10 cellular contexts compared by ENCODE assay signal in the genomic region with DNA sequence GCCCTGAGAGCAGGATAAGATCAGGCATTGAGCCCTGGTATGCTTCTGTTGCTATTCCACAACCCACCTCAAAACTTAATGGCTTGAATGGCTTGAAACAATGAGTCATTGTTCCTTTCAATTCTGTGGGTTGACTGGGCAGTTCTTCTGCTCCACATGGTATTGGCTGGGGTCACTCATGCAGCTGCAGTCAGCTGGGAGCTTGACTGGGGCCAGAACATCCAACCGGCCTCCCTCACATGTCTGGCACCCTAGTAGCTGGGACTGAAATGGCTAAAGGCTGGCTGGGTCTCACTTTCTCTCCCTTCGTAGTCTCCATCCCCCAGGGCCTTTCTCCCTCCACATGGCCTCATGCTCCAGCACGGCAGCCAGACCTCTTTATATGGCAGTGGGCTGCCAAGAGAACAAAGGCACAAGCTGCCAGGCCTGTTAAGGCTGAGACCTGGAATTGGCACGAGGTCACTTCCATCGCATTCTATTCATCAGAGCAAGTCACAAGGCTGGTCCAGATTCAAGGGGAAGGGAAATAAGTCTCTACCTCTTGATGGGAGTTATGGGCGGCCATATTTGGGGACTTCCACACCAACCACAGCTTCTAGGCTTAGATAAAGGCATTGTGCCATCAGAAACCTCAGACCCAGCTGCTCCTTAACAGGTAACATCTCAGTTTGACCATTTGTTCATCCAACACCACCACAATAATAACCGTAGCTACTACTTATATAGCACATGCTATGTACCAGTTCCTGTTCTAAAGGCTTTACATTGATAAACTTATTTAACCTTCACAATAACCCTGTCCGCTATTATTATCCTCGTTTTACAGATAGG.
A peak's percentile ranks its signal among the peaks of the same experiment; 100 is the strongest.
DNase-seq lines count a peak whose midpoint lies in the region; ATAC-seq and TF ChIP-seq lines count a peak whose summit lies in the region.
"Had no signal": no experiment of that assay in that cellular context is flagged by ENCODE, and none has a peak within 500 bp of the region (broad histone marks: within the 10 kb centered on the region; RNA-seq: fewer than 3 reads in every experiment).

No MANE protein-coding gene starts in this region.

- TF ChIP-seq CTCF in heart right ventricle (IDR thresholded peaks at IDR 0.05) = no peak

- no peaks in the 10 kb centered on the region for H3K79me2 ChIP-seq in Karpas-422 (ENCODE audit: low read length)

- TF ChIP-seq POLR2A in GM18505 (IDR thresholded peaks at IDR 0.05; ENCODE audit: borderline replicate concordance, extremely low read depth, insufficient read depth, insufficient read length) = no peak

- H3K4me3 ChIP-seq in heart right ventricle = no peak overlapping the region
- H3K4me3 ChIP-seq in Karpas-422 (ENCODE audit: low read length) = no peak overlapping the region
- H3K4me3 ChIP-seq: BLaER1 treated with 17β-estradiol and CSF1 and Interleukin-3, amounts not matched to agents 10 nM and 100 nM had no signal

- H3K4me2 ChIP-seq in Karpas-422 (ENCODE audit: low read depth, low read length, poor library complexity, severe bottlenecking) = no peak overlapping the region

- no peaks in the 10 kb centered on the region for H3K9me2 ChIP-seq in Karpas-422 (replicated peaks; ENCODE audit: insufficient read depth, low read length)

- DNase-seq in A172 (ENCODE audit: low spot score) (peak; percentile 9), NCI-H446 treated with DMSO at 0.1 percent for 48 hours (lab: John Stamatoyannopoulos, UW) (peak; percentile 79), heart right ventricle (peak; percentile 11 to 13), NCI-H345 (lab: John Stamatoyannopoulos, UW) (no peak), Karpas-422 (no peak), GM03348 (ENCODE audit: low spot score) (no peak)
- DNase-seq: activated CD4-positive, alpha-beta T cell treated with anti-CD3 and anti-CD28 coated beads for 36 hours had no signal

- intact Hi-C loops in heart right ventricle (cut with DNase I) = no loop called here

- H2AFZ ChIP-seq in Karpas-422 (ENCODE audit: low read length) = no peak overlapping the region

- 63 to 74% methylated on average over 9 of the region's 9 CpGs for WGBS in heart right ventricle, 2 donors

- peak; percentile 56 for ATAC-seq in GM19025 (IDR thresholded peaks at IDR 0.05; ENCODE audit: low read depth, unreplicated experiment)
- ATAC-seq in heart right ventricle = peak in 7 of 8 donors; percentile 42 to 84 (median 67)
- ATAC-seq in GM18505 (IDR thresholded peaks at IDR 0.05; ENCODE audit: unreplicated experiment) = no peak
- ATAC-seq: activated CD4-positive, alpha-beta T cell treated with anti-CD3 and anti-CD28 coated beads for 36 hours had no signal

- H4K20me1 ChIP-seq in Karpas-422 (ENCODE audit: insufficient read depth, low read depth, low read length) = no peaks in the 10 kb centered on the region
- H4K20me1 ChIP-seq: BLaER1 treated with 17β-estradiol and CSF1 and Interleukin-3, amounts not matched to agents 10 nM and 100 nM had no signal

- peaks cover 0 to 17% (median 0%) of the 10 kb centered on the region in 11 donors for H3K9me3 ChIP-seq in heart right ventricle
- H3K9me3 ChIP-seq in Karpas-422 (ENCODE audit: low read length) = no peaks in the 10 kb centered on the region

- H3K27ac ChIP-seq in heart right ventricle = no peak overlapping the region
- no peak overlapping the region for H3K27ac ChIP-seq in Karpas-422 (ENCODE audit: low read length)

- H3K27me3 ChIP-seq in heart right ventricle (peaks cover 0 to 36% (median 0%) of the 10 kb centered on the region in 7 donors), Karpas-422 (ENCODE audit: low read length) (no peaks in the 10 kb centered on the region)
- H3K27me3 ChIP-seq: BLaER1 treated with 17β-estradiol and CSF1 and Interleukin-3, amounts not matched to agents 10 nM and 100 nM had no signal

- peaks cover 0 to 3% (median 0%) of the 10 kb centered on the region in 9 donors for H3K4me1 ChIP-seq in heart right ventricle
- H3K4me1 ChIP-seq in Karpas-422 (ENCODE audit: low read length) = no peaks in the 10 kb centered on the region

- no peak overlapping the region for H3K9ac ChIP-seq in Karpas-422 (ENCODE audit: low read length)
- H3K9ac ChIP-seq: BLaER1 treated with 17β-estradiol and CSF1 and Interleukin-3, amounts not matched to agents 10 nM and 100 nM had no signal

- H3K36me3 ChIP-seq in heart right ventricle (no peaks in the 10 kb centered on the region), Karpas-422 (ENCODE audit: insufficient read depth, low read length) (no peaks in the 10 kb centered on the region)
- H3K36me3 ChIP-seq: BLaER1 treated with 17β-estradiol and CSF1 and Interleukin-3, amounts not matched to agents 10 nM and 100 nM had no signal

Comparison
In these comparisons a context has a peak if more than half of its experiments do, and no peak if none do; other contexts are left out.
1. DNase-seq: peak in A172 (single experiment), NCI-H446 treated with DMSO at 0.1 percent for 48 hours (single experiment) and heart right ventricle (2 of 2); none in NCI-H345 (single experiment), Karpas-422 (single experiment) and GM03348 (single experiment).